In genomic region chr4:147160908-147161513, GRCh38 we compare ENCODE assay signal across 8 cellular contexts.
DNase-seq lines count a peak whose midpoint lies in the region; ATAC-seq, FAIRE-seq and TF ChIP-seq lines count a peak whose summit lies in the region.

No MANE protein-coding gene starts in this region.

- no peaks in the 10 kb centered on the region for H3K9me2 ChIP-seq in OCI-LY7 (ENCODE audit: insufficient read depth, low read length)

- H3K27ac ChIP-seq in OCI-LY7 (ENCODE audit: low read depth, low read length, poor library complexity, severe bottlenecking): no peak overlapping the region
- no peak overlapping the region for H3K27ac ChIP-seq in endothelial cell of umbilical vein (ENCODE audit: insufficient read depth, low read depth, low read length)

- TF ChIP-seq CTCF in OCI-LY7 (conservative IDR thresholded peaks at IDR 0.05; ENCODE audit: low read length) (peak; percentile 85), endothelial cell of umbilical vein (IDR thresholded peaks at IDR 0.05; ENCODE audit: extremely low read depth in 1 of 2, insufficient read depth in 1 of 2, low read depth in 1 of 2, low read length in 2 of 2) (peak; percentile 65 to 71), mucosa of descending colon (IDR thresholded peaks at IDR 0.05) (peak; percentile 68)

- intact Hi-C loops in OCI-LY7 (cut with micrococcal nuclease; ENCODE audit: unreplicated experiment) (loop anchor here (2.0 kb wide), 1 partner anchor 430 kb away; no protein-coding TSS in a partner anchor), endothelial cell of umbilical vein (cut with micrococcal nuclease) (loop anchor here (1.0 to 2.0 kb wide), 2 partner anchors 358 to 429 kb away; no protein-coding TSS in a partner anchor), mucosa of descending colon (cut with DNase I, micrococcal nuclease) (loop anchor here in 1 of 2 donors (10.0 kb wide), 1 partner anchor 434 kb away; no protein-coding TSS in a partner anchor)

- peak; percentile 76 for FAIRE-seq in endothelial cell of umbilical vein (lab: Jason Lieb, UNC)

- H3K4me2 ChIP-seq in OCI-LY7 (ENCODE audit: low read length) (no peak overlapping the region), endothelial cell of umbilical vein (ENCODE audit: insufficient read depth, low read length) (no peak overlapping the region)

- peaks cover 0 to 14% of the 10 kb centered on the region in 2 experiments for H3K27me3 ChIP-seq in endothelial cell of umbilical vein (ENCODE audit: control insufficient read depth in 2 of 2, insufficient read depth in 2 of 2, low read length in 2 of 2)

- H3K9me3 ChIP-seq in OCI-LY7 (ENCODE audit: low read length): no peaks in the 10 kb centered on the region
- no peaks in the 10 kb centered on the region for H3K9me3 ChIP-seq in endothelial cell of umbilical vein (replicated peaks; ENCODE audit: control insufficient read depth, insufficient read depth, low read length)
- H3K9me3 ChIP-seq in mucosa of descending colon: no peaks in the 10 kb centered on the region

- ATAC-seq in GM19397 (IDR thresholded peaks at IDR 0.05; ENCODE audit: unreplicated experiment) (peak; percentile 91), HG03175 (IDR thresholded peaks at IDR 0.05; ENCODE audit: unreplicated experiment) (peak; percentile 95), mucosa of descending colon (peak; percentile 80)

- H4K20me1 ChIP-seq in OCI-LY7 (ENCODE audit: insufficient read depth, low read length) (no peaks in the 10 kb centered on the region), endothelial cell of umbilical vein (replicated peaks; ENCODE audit: control insufficient read depth, extremely low read depth, insufficient read depth, low read length) (peaks cover 2% of the 10 kb centered on the region)

- no TSS peak for BruUV-seq in OCI-LY7 (replicated peaks; lab: Mats Ljungman, UMichigan)
- BruUV-seq in endothelial cell of umbilical vein (replicated peaks; lab: Mats Ljungman, UMichigan): no TSS peak

- CTCF ChIA-PET in OCI-LY7 (lab: Charles Lee; ENCODE audit: unreplicated experiment) (no interaction called here), endothelial cell of umbilical vein (lab: Charles Lee) (interaction anchor here (0.6 to 4.7 kb wide), 43 partner anchors 10 to 706 kb away, joined by 3 to 125 read pairs (median 3); no protein-coding TSS in a partner anchor)

- H3K4me3 ChIP-seq in OCI-LY7 (ENCODE audit: low read depth, low read length, poor library complexity, severe bottlenecking): no peak overlapping the region
- no peak overlapping the region for H3K4me3 ChIP-seq in endothelial cell of umbilical vein (replicated peaks in 1 of 3; ENCODE audit: insufficient read depth in 1 of 3, low read depth in 1 of 3, low read length in 3 of 3)
- H3K4me3 ChIP-seq in mucosa of descending colon: no peak overlapping the region

- no peaks in the 10 kb centered on the region for H3K79me2 ChIP-seq in OCI-LY7 (ENCODE audit: insufficient read depth, low read depth, low read length)
- no peaks in the 10 kb centered on the region for H3K79me2 ChIP-seq in endothelial cell of umbilical vein (ENCODE audit: control insufficient read depth, insufficient read depth, low read length)

- POLR2A ChIA-PET in OCI-LY7 (lab: Charles Lee) (interaction anchor here (1.0 kb wide), 1 partner anchor 11 kb away, joined by 4 read pairs; no protein-coding TSS in a partner anchor), endothelial cell of umbilical vein (lab: Charles Lee) (no interaction called here)

- TF ChIP-seq POLR2A in endothelial cell of umbilical vein (IDR thresholded peaks at IDR 0.05; ENCODE audit: low read depth, low read length): no peak

- no peak overlapping the region for H3K9ac ChIP-seq in endothelial cell of umbilical vein (replicated peaks; ENCODE audit: extremely low read depth, insufficient read depth, low read length)

- dilution Hi-C loops in endothelial cell of umbilical vein (cut with MboI; ENCODE audit: extremely low pct_ligation_motif_present, low sequenced_read_pairs): no loop called here

- peak; percentile 31 to 47 for DNase-seq in NCI-H2081 (lab: John Stamatoyannopoulos, UW)
- DNase-seq in NCI-H2081 treated with DMSO at 0.1 percent for 48 hours (lab: John Stamatoyannopoulos, UW): no peak
- DNase-seq in OCI-LY7 (ENCODE audit: low spot score): peak; percentile 39
- DNase-seq in endothelial cell of umbilical vein (ENCODE audit: low read depth, low spot score): peak; percentile 53
- DNase-seq in mucosa of descending colon: peak in 1 of 3 donors; percentile 32
- DNase-seq in activated naive CD4-positive, alpha-beta T cell (lab: John Stamatoyannopoulos, UW): no peak

- H3K9me1 ChIP-seq in endothelial cell of umbilical vein (replicated peaks; ENCODE audit: control insufficient read depth, extremely low read depth, insufficient read depth, low read length): no peaks in the 10 kb centered on the region

- H3K36me3 ChIP-seq in OCI-LY7 (ENCODE audit: insufficient read depth, low read length) (no peaks in the 10 kb centered on the region), endothelial cell of umbilical vein (ENCODE audit: control insufficient read depth in 2 of 2, extremely low read depth in 1 of 2, insufficient read depth in 2 of 2, low read length in 2 of 2) (no peaks in the 10 kb centered on the region), mucosa of descending colon (ENCODE audit: low read depth) (no peaks in the 10 kb centered on the region)

- H3K4me1 ChIP-seq in OCI-LY7 (ENCODE audit: insufficient read depth, low read length, poor library complexity, severe bottlenecking) (no peaks in the 10 kb centered on the region), endothelial cell of umbilical vein (ENCODE audit: control insufficient read depth, extremely low read depth, insufficient read depth, low read length) (peaks cover 4% of the 10 kb centered on the region), mucosa of descending colon (ENCODE audit: low read depth) (no peaks in the 10 kb centered on the region)

- H2AFZ ChIP-seq in OCI-LY7 (ENCODE audit: low read length) (no peak overlapping the region), endothelial cell of umbilical vein (ENCODE audit: low read depth, low read length) (no peak overlapping the region)

TF ChIP-seq in endothelial cell of umbilical vein, 7 proteins besides CTCF, POLR2A, EP300 and RAD21:
- TF ChIP-seq POLR2AphosphoS5 (IDR thresholded peaks at IDR 0.05; ENCODE audit: insufficient read depth, low read depth, low read length) (no peak), GATA2 (IDR thresholded peaks at IDR 0.05; ENCODE audit: insufficient read depth, insufficient read length, low read depth, low read length) (no peak), EZH2 (IDR thresholded peaks at IDR 0.05; ENCODE audit: borderline replicate concordance, low read depth, low read length, severe bottlenecking) (no peak), MYC (IDR thresholded peaks at IDR 0.05; ENCODE audit: low read depth, low read length) (no peak), FOS (IDR thresholded peaks at IDR 0.05; ENCODE audit: borderline replicate concordance, insufficient read depth, low read length) (no peak), JUN (IDR thresholded peaks at IDR 0.05; ENCODE audit: borderline replicate concordance, insufficient read depth, insufficient read length, low read depth) (no peak)
- TF ChIP-seq, protein P1, sequence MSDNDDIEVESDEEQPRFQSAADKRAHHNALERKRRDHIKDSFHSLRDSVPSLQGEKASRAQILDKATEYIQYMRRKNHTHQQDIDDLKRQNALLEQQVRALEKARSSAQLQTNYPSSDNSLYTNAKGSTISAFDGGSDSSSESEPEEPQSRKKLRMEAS (IDR thresholded peaks at IDR 0.05; ENCODE audit: insufficient read depth, insufficient read length): no peak

Comparison
In these comparisons a context has a peak if more than half of its experiments do, and no peak if none do; other contexts are left out.
1. DNase-seq: peak in NCI-H2081 (2 of 2), OCI-LY7 (single experiment) and endothelial cell of umbilical vein (single experiment); none in NCI-H2081 treated with DMSO at 0.1 percent for 48 hours (single experiment) and activated naive CD4-positive, alpha-beta T cell (0 of 4).
2. Peak in every context shown above with its lines, with median percentiles within 50 percentile points of each other: ATAC-seq and CTCF ChIP-seq.